Comparison of ENCODE assay signal across 33 cellular contexts in the genomic region with DNA sequence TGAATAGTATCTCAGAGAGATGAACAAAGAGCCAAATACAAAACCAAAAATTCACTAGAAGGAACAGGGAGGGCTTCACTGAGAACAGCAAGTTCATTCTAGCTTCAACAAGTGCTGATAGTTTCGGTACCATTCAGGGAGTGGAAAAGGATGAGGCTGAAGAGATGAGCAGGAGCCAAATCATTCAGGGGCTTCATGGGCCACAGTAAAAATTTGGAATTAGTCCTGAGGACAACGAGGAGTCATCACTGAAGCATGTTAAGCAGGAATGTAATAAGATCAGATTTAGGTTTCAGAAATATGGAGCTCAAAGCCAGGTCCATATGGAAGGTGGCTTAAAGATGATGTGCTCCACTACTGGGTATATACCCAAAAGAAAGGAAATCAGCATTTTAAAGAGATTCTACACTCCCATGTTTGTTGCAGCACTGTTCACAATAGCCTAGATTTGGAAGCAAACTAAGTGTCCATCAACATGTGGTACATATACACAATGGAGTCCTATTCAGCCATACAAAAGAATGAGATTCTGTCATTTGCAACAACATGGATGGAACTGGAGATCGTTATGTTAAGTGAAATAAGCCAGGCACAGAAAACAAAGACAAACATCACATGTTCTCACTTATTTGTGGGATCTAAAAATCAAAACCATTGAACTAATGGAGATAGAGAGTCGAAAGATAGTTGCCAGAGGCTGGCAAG. TPM values are rescaled to one million over a fixed set of nuclear protein-coding genes. Genes with fewer than 3 reads are reported as not detected.
DNase-seq lines count a peak whose midpoint lies in the region; ATAC-seq, FAIRE-seq and TF ChIP-seq lines count a peak whose summit lies in the region.
"Had no signal": no experiment of that assay in that cellular context is flagged by ENCODE, and none has a peak within 500 bp of the region (broad histone marks: within the 10 kb centered on the region; RNA-seq: fewer than 3 reads in every experiment).

No MANE protein-coding gene starts in this region.

- H3K9ac ChIP-seq in astrocyte (ENCODE audit: low read length): no peak overlapping the region

- DNase-seq in AG10803 (ENCODE audit: low read depth) (peak; percentile 30), HTR-8/SVneo (ENCODE audit: insufficient read length, low spot score) (no peak), astrocyte (ENCODE audit: low read depth) (peak; percentile 30), medulla oblongata (ENCODE audit: extremely low spot score) (peak; percentile 84), vagina (ENCODE audit: extremely low spot score in 2 of 2) (no peak), HUDEP-2 (lab: John Stamatoyannopoulos, UW; ENCODE audit: unreplicated experiment in 76 of 76) (no peak), activated T-cell treated with anti-CD3 and anti-CD28 coated beads for 4 hours (no peak)
- no peak for DNase-seq in CD4-positive, alpha-beta T cell
- DNase-seq: activated CD4-positive, alpha-beta T cell treated with anti-CD3 and anti-CD28 coated beads, Interleukin-2, amount 50 U/mL, for 48 hours; activated CD4-positive, CD25-positive, alpha-beta regulatory T cell treated with anti-CD3 and anti-CD28 coated beads, Interleukin-2, amount 50 U/mL, for 72 hours; activated CD8-positive, alpha-beta memory T cell treated with anti-CD3 and anti-CD28 coated beads, Interleukin-2, amount 50 U/mL, for 4 hours; activated naive CD4-positive, alpha-beta T cell treated with anti-CD3 and anti-CD28 coated beads for 36 hours; AML-193; brain microvascular endothelial cell; CD4-positive, alpha-beta memory T cell; left colon; mammary epithelial cell; NCI-H1105; NCI-H187 treated with DMSO at 0.1 percent for 48 hours; NCI-H524; nephron progenitor cell; NK-92 treated with Interleukin-12 subunit alpha and Interleukin-12 subunit beta, amount 100 ng/mL, for 24 hours; ovary; retina; stimulated activated CD8-positive, alpha-beta memory T cell treated with anti-CD3 and anti-CD28 coated beads, Interleukin-4, amount 100 ng/mL, for 48 hours; T-helper 17 cell; thyroid gland; uterus had no signal

- H4K20me1 ChIP-seq in astrocyte (ENCODE audit: insufficient read depth, low read length): peaks cover 49% of the 10 kb centered on the region

- intact Hi-C loops in vagina (cut with DNase I): no loop called here
- intact Hi-C loops in CD4-positive, alpha-beta T cell (cut with DNase I, micrococcal nuclease): no loop called here

- H3K4me3 ChIP-seq in AG10803 (ENCODE audit: low read length) (no peak overlapping the region), astrocyte (ENCODE audit: insufficient read depth, low read depth, low read length) (no peak overlapping the region), vagina (no peak overlapping the region)
- H3K4me3 ChIP-seq: GM12878, K562, ovary, thyroid gland, uterus had no signal

- no peak overlapping the region for H2AFZ ChIP-seq in astrocyte (ENCODE audit: low read depth, low read length)

- H3K36me3 Mint-ChIP-seq in astrocyte (ENCODE audit: low read depth, unreplicated experiment): no peaks in the 10 kb centered on the region
- no peaks in the 10 kb centered on the region for H3K36me3 Mint-ChIP-seq in CD4-positive, alpha-beta T cell (ENCODE audit: low read depth)
- H3K36me3 Mint-ChIP-seq: CD4-positive, alpha-beta memory T cell had no signal

- FAIRE-seq in HTR-8/SVneo (lab: Jason Lieb, UNC) (peak; percentile 40), astrocyte (lab: Jason Lieb, UNC) (peak; percentile 54)
- FAIRE-seq: D721Med, GM12878, K562 had no signal

- ATAC-seq in CD4-positive, alpha-beta T cell (ENCODE audit: poor library complexity): no peak
- ATAC-seq: GM12878, HCT116, K562, left colon, T-helper 17 cell had no signal

- H3K79me2 ChIP-seq in astrocyte (ENCODE audit: insufficient read depth, low read length): peaks cover 83% of the 10 kb centered on the region

- H3K4me1 ChIP-seq in astrocyte (ENCODE audit: insufficient read depth, low read length): peaks cover 14% of the 10 kb centered on the region
- no peaks in the 10 kb centered on the region for H3K4me1 ChIP-seq in vagina
- H3K4me1 ChIP-seq: uterus had no signal

- no peak overlapping the region for H3K27ac Mint-ChIP-seq in astrocyte (ENCODE audit: unreplicated experiment)
- H3K27ac Mint-ChIP-seq in CD4-positive, alpha-beta T cell: no peak overlapping the region
- H3K27ac Mint-ChIP-seq: activated naive CD4-positive, alpha-beta T cell treated with anti-CD3 and anti-CD28 coated beads for 36 hours; CD4-positive, alpha-beta memory T cell; nephron progenitor cell; stimulated activated naive CD8-positive, alpha-beta T cell treated with anti-CD3 and anti-CD28 coated beads, Interleukin-15, Interleukin-2, amounts not matched to agents 100 ng/mL and 50 ng/mL, for 24 hours; T-helper 17 cell had no signal

- no peaks in the 10 kb centered on the region for H3K27me3 Mint-ChIP-seq in astrocyte (ENCODE audit: low read depth, unreplicated experiment)
- H3K27me3 Mint-ChIP-seq in CD4-positive, alpha-beta T cell: peaks cover 19% of the 10 kb centered on the region

- CTCF ChIA-PET in CD4-positive, alpha-beta T cell (lab: Charles Lee): interaction anchor here (2.0 kb wide), 1 partner anchor 15 kb away, joined by 6 read pairs; no protein-coding TSS in a partner anchor

- no peaks in the 10 kb centered on the region for H3K9me3 ChIP-seq in astrocyte (ENCODE audit: insufficient read depth, low read depth, low read length)
- no peaks in the 10 kb centered on the region for H3K9me3 ChIP-seq in vagina
- no peaks in the 10 kb centered on the region for H3K9me3 ChIP-seq in CD4-positive, alpha-beta T cell (ENCODE audit: control insufficient read depth, low read length)
- H3K9me3 ChIP-seq: ovary, thyroid gland, uterus had no signal

- no peaks in the 10 kb centered on the region for H3K27me3 ChIP-seq in astrocyte (ENCODE audit: insufficient read depth, low read length)
- H3K27me3 ChIP-seq in vagina: no peaks in the 10 kb centered on the region
- no peaks in the 10 kb centered on the region for H3K27me3 ChIP-seq in CD4-positive, alpha-beta T cell (ENCODE audit: control insufficient read depth, insufficient read depth, low read length)
- H3K27me3 ChIP-seq: brain microvascular endothelial cell, ovary, thyroid gland, uterus had no signal

- H3K27ac ChIP-seq in astrocyte (ENCODE audit: low read depth, low read length): no peak overlapping the region
- H3K27ac ChIP-seq in vagina: no peak overlapping the region
- no peak overlapping the region for H3K27ac ChIP-seq in CD4-positive, alpha-beta T cell (ENCODE audit: low read depth, low read length)
- H3K27ac ChIP-seq: brain microvascular endothelial cell, ovary, thyroid gland, uterus had no signal

- TF ChIP-seq CTCF in AG10803 (conservative IDR thresholded peaks at IDR 0.05; ENCODE audit: low read length) (no peak), astrocyte (IDR thresholded peaks at IDR 0.05; ENCODE audit: insufficient read depth, low read depth, low read length) (no peak), vagina (IDR thresholded peaks at IDR 0.05) (no peak)
- TF ChIP-seq CTCF in CD4-positive, alpha-beta T cell (IDR thresholded peaks at IDR 0.05): no peak

- H3K9me3 Mint-ChIP-seq in astrocyte (ENCODE audit: unreplicated experiment): no peaks in the 10 kb centered on the region
- H3K9me3 Mint-ChIP-seq in CD4-positive, alpha-beta T cell: no peaks in the 10 kb centered on the region
- H3K9me3 Mint-ChIP-seq: activated naive CD4-positive, alpha-beta T cell treated with anti-CD3 and anti-CD28 coated beads for 36 hours; nephron progenitor cell; stimulated activated naive CD8-positive, alpha-beta T cell treated with anti-CD3 and anti-CD28 coated beads, Interleukin-15, Interleukin-2, amounts not matched to agents 100 ng/mL and 50 ng/mL, for 24 hours had no signal

- no peak for TF ChIP-seq POLR2A in vagina (IDR thresholded peaks at IDR 0.05)

- H3K36me3 ChIP-seq in astrocyte (ENCODE audit: insufficient read depth, low read length) (no peaks in the 10 kb centered on the region), vagina (no peaks in the 10 kb centered on the region)
- H3K36me3 ChIP-seq: brain microvascular endothelial cell, ovary, thyroid gland, uterus had no signal

- H3K4me3 Mint-ChIP-seq in astrocyte (ENCODE audit: unreplicated experiment): no peak overlapping the region
- no peak overlapping the region for H3K4me3 Mint-ChIP-seq in CD4-positive, alpha-beta T cell
- H3K4me3 Mint-ChIP-seq: activated naive CD4-positive, alpha-beta T cell treated with anti-CD3 and anti-CD28 coated beads for 36 hours; CD4-positive, alpha-beta memory T cell; nephron progenitor cell; stimulated activated naive CD8-positive, alpha-beta T cell treated with anti-CD3 and anti-CD28 coated beads, Interleukin-15, Interleukin-2, amounts not matched to agents 100 ng/mL and 50 ng/mL, for 24 hours; T-helper 17 cell had no signal

- H3K4me1 Mint-ChIP-seq in astrocyte (ENCODE audit: low read depth, unreplicated experiment): peaks cover 13% of the 10 kb centered on the region
- H3K4me1 Mint-ChIP-seq in CD4-positive, alpha-beta T cell (ENCODE audit: low read depth): no peaks in the 10 kb centered on the region
- H3K4me1 Mint-ChIP-seq: CD4-positive, alpha-beta memory T cell; nephron progenitor cell; T-helper 17 cell had no signal

- no peak overlapping the region for H3K4me2 ChIP-seq in astrocyte (ENCODE audit: low read length)

- POLR2A ChIA-PET in CD4-positive, alpha-beta T cell (lab: Charles Lee): no interaction called here

RNA-seq across cellular contexts. Expression of gene SPOCK1, which starts 36.2 kb away (rescaled TPM):
- 53.5 and 71.0 TPM in 2 replicates for total RNA-seq in astrocyte
- total RNA-seq in vagina: 70.7 TPM
- total RNA-seq in CD4-positive, alpha-beta T cell: not detected
- total RNA-seq: CD4-positive, alpha-beta memory T cell; T-helper 17 cell had no signal

Comparison
In these comparisons a context has a peak if more than half of its experiments do, and no peak if none do; other contexts are left out.
1. DNase-seq: peak in AG10803 (single experiment), astrocyte (single experiment) and medulla oblongata (single experiment); none in HTR-8/SVneo (single experiment), vagina (0 of 2), CD4-positive, alpha-beta T cell (0 of 10), HUDEP-2 (0 of 76) and activated T-cell treated with anti-CD3 and anti-CD28 coated beads for 4 hours (single experiment).
2. RNA of gene SPOCK1, which starts 36.2 kb away (total RNA-seq): 70.7 TPM in vagina (single experiment) and 53.5 to 71.0 TPM in astrocyte; not detected in CD4-positive, alpha-beta T cell; every median in the first group is over 10 times any median in the second.